In genomic region chr5:78718827-78719226, GRCh38 we compare ENCODE assay signal across 13 cellular contexts.
DNase-seq lines count a peak whose midpoint lies in the region; TF ChIP-seq lines count a peak whose summit lies in the region.
"Had no signal": no experiment of that assay in that cellular context is flagged by ENCODE, and none has a peak within 500 bp of the region (broad histone marks: within the 10 kb centered on the region; RNA-seq: fewer than 3 reads in every experiment).

No MANE protein-coding gene starts in this region.

- in situ Hi-C loops in GM23248 (cut with MboI), result no loop called here

- H3K27ac ChIP-seq in SU-DHL-6 (ENCODE audit: low read depth, low read length) (peak overlapping the region; percentile 99), GM23248 (no peak overlapping the region)
- H3K27ac ChIP-seq: 22Rv1; BLaER1 treated with 17β-estradiol and CSF1 and Interleukin-3, amounts not matched to agents 10 nM and 100 nM had no signal

- H3K4me1 ChIP-seq in mucosa of stomach (ENCODE audit: control insufficient read depth, insufficient read depth, low read length) (peaks cover 19% of the 10 kb centered on the region), GM23248 (ENCODE audit: insufficient read depth) (peaks cover 20% of the 10 kb centered on the region)

- peak overlapping the region; percentile 78 for H3K9ac ChIP-seq in SU-DHL-6 (ENCODE audit: low read length)
- H3K9ac ChIP-seq in mucosa of stomach (ENCODE audit: low read length), result peak overlapping the region; percentile 18
- no peak overlapping the region for H3K9ac ChIP-seq in GM23248
- H3K9ac ChIP-seq: BLaER1 treated with 17β-estradiol and CSF1 and Interleukin-3, amounts not matched to agents 10 nM and 100 nM had no signal

- H3K9me3 ChIP-seq in SU-DHL-6 (ENCODE audit: insufficient read depth, low read length) (no peaks in the 10 kb centered on the region), mucosa of stomach (ENCODE audit: control insufficient read depth, low read length) (no peaks in the 10 kb centered on the region), GM23248 (ENCODE audit: low read depth) (no peaks in the 10 kb centered on the region)
- H3K9me3 ChIP-seq: BLaER1 treated with 17β-estradiol and CSF1 and Interleukin-3, amounts not matched to agents 10 nM and 100 nM had no signal

- H4K20me1 ChIP-seq in SU-DHL-6 (ENCODE audit: low read depth, low read length), result no peaks in the 10 kb centered on the region
- no peaks in the 10 kb centered on the region for H4K20me1 ChIP-seq in GM23248 (ENCODE audit: insufficient read depth)
- H4K20me1 ChIP-seq: BLaER1 treated with 17β-estradiol and CSF1 and Interleukin-3, amounts not matched to agents 10 nM and 100 nM had no signal

- H3K36me3 ChIP-seq in SU-DHL-6 (ENCODE audit: low read length) (no peaks in the 10 kb centered on the region; the same call in 1 of the 2 replicates), mucosa of stomach (ENCODE audit: control insufficient read depth, insufficient read depth, low read length) (no peaks in the 10 kb centered on the region), GM23248 (ENCODE audit: low read depth) (no peaks in the 10 kb centered on the region)
- H3K36me3 ChIP-seq: BLaER1 treated with 17β-estradiol and CSF1 and Interleukin-3, amounts not matched to agents 10 nM and 100 nM had no signal

- H3K27me3 ChIP-seq in SU-DHL-6 (ENCODE audit: low read length), result no peaks in the 10 kb centered on the region
- no peaks in the 10 kb centered on the region for H3K27me3 ChIP-seq in mucosa of stomach (ENCODE audit: control insufficient read depth, insufficient read depth, low read length)
- H3K27me3 ChIP-seq in GM23248 (replicated peaks; ENCODE audit: insufficient read depth), result no peaks in the 10 kb centered on the region
- H3K27me3 ChIP-seq: BLaER1 treated with 17β-estradiol and CSF1 and Interleukin-3, amounts not matched to agents 10 nM and 100 nM had no signal

- 90 to 100% methylated on average over 1 of the region's 1 CpG for WGBS in GM23248 (ENCODE audit: low coverage in 1 of 2, low lambda C conversion rate in 2 of 2, missing lambda C conversion rate in 2 of 2), 2 experiments

- H3K79me2 ChIP-seq in SU-DHL-6 (ENCODE audit: insufficient read depth, low read length), result peaks cover 41% of the 10 kb centered on the region
- H3K79me2 ChIP-seq in GM23248 (ENCODE audit: insufficient read depth), result no peaks in the 10 kb centered on the region

- H2AFZ ChIP-seq in SU-DHL-6 (ENCODE audit: low read depth, low read length, severe bottlenecking) (no peak overlapping the region), GM23248 (no peak overlapping the region)

- no peaks in the 10 kb centered on the region for H3K9me2 ChIP-seq in SU-DHL-6 (replicated peaks; ENCODE audit: insufficient read depth, low read length)
- no peaks in the 10 kb centered on the region for H3K9me2 ChIP-seq in GM23248 (ENCODE audit: insufficient read depth)

- H3K4me2 ChIP-seq in SU-DHL-6 (ENCODE audit: low read depth, low read length, poor library complexity, severe bottlenecking) (peak overlapping the region; percentile 90), GM23248 (ENCODE audit: unreplicated experiment) (no peak overlapping the region)
- H3K4me2 ChIP-seq: BLaER1 treated with 17β-estradiol and CSF1 and Interleukin-3, amounts not matched to agents 10 nM and 100 nM had no signal

- H3K4me3 ChIP-seq in SU-DHL-6 (ENCODE audit: insufficient read depth, low read length, poor library complexity, severe bottlenecking) (peak overlapping the region; percentile 61), mucosa of stomach (ENCODE audit: low read length) (no peak overlapping the region), GM23248 (no peak overlapping the region)
- H3K4me3 ChIP-seq: BLaER1 treated with 17β-estradiol and CSF1 and Interleukin-3, amounts not matched to agents 10 nM and 100 nM had no signal

- H3F3A ChIP-seq in SU-DHL-6 (ENCODE audit: insufficient read depth) (peaks cover 53% of the 10 kb centered on the region), GM23248 (ENCODE audit: insufficient read depth) (peaks cover 9% of the 10 kb centered on the region)

- no peak for TF ChIP-seq CTCF in SU-DHL-6 (IDR thresholded peaks at IDR 0.05; ENCODE audit: insufficient read depth, low read length, poor library complexity, severe bottlenecking)

- peak; percentile 38 for DNase-seq in DMS53 (lab: John Stamatoyannopoulos, UW)
- DNase-seq in DMS53 treated with DMSO at 0.1 percent for 48 hours (lab: John Stamatoyannopoulos, UW; ENCODE audit: unreplicated experiment), result no peak
- no peak for DNase-seq in HT-29 (ENCODE audit: low spot score)
- DNase-seq in islet precursor cell, result no peak
- no peak for DNase-seq in activated CD4-positive, CD25-positive, alpha-beta regulatory T cell (lab: John Stamatoyannopoulos, UW)
- no peak for DNase-seq in GM23248
- DNase-seq: H9, NCI-H2029 treated with DMSO at 0.1 percent for 48 hours, NCI-H526 had no signal
